In the genomic region with DNA sequence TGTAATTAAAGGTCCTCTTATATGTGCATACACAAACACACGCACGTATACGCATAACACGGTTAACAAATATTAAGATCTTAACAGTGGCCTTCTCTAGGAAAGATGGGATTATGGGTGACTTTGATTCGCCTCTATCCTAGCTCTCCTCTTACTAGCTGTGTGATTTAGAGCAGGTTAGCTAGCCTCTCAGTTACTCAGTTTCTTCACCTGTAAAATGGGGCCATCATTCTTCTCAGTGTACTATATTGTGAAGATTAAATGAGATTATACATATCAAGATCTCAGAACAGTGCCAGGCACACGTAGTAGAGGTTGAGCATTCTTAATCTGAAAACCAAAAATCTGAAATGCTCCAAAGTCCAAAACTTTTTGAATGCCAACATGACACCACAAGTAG, we compare ENCODE assay signal across 21 cellular contexts.
DNase-seq lines count a peak whose midpoint lies in the region; ATAC-seq, FAIRE-seq and TF ChIP-seq lines count a peak whose summit lies in the region.
"Had no signal": no experiment of that assay in that cellular context is flagged by ENCODE, and none has a peak within 500 bp of the region (broad histone marks: within the 10 kb centered on the region; RNA-seq: fewer than 3 reads in every experiment).

No MANE protein-coding gene starts in this region.

- POLR2A ChIA-PET in HepG2 (lab: Yijun Ruan, JAX) = no interaction called here

- no peak overlapping the region for H3K4me2 ChIP-seq in HepG2 (ENCODE audit: low read depth, low read length)

- TF ChIP-seq EP300 in HepG2 (IDR thresholded peaks at IDR 0.05; ENCODE audit: low read depth in 2 of 2, low read length in 2 of 2) = no peak
- TF ChIP-seq EP300 in HepG2 (CRISPR knock-in tag; IDR thresholded peaks at IDR 0.05; ENCODE audit: borderline replicate concordance) = no peak

- DNase-seq in activated CD8-positive, alpha-beta memory T cell treated with anti-CD3 and anti-CD28 coated beads, Interleukin-2, amount 10 ng/mL, durations not matched to agents 7 days and 5 days = no peak
- no peak for DNase-seq in activated CD8-positive, alpha-beta memory T cell treated with anti-CD3 and anti-CD28 coated beads, Interleukin-2, amount 50 U/mL, for 4 hours
- DNase-seq in HepG2 (ENCODE audit: low spot score) (no peak), right lobe of liver (no peak), kidney tubule cell (ENCODE audit: low spot score) (no peak)
- no peak for DNase-seq in effector memory CD8-positive, alpha-beta T cell
- DNase-seq: C1 segment of cervical spinal cord; CD4-positive, CD25-positive, alpha-beta regulatory T cell; CD8-positive, alpha-beta memory T cell; COR-L47; DMS 273 treated with DMSO at 0.1 percent for 48 hours; DMS53; DND-41; EL; IMR-90 had no signal

- no peak for TF ChIP-seq CTCF in HepG2 (CRISPR knock-in tag; IDR thresholded peaks at IDR 0.05)
- TF ChIP-seq CTCF in right lobe of liver (IDR thresholded peaks at IDR 0.05) = no peak

- no peaks in the 10 kb centered on the region for H3K79me2 ChIP-seq in HepG2 (ENCODE audit: insufficient read depth, low read length)

- H3K27me3 ChIP-seq in HepG2 (ENCODE audit: control insufficient read depth in 1 of 2, insufficient read depth in 2 of 2, low read length in 2 of 2) (no peaks in the 10 kb centered on the region), right lobe of liver (no peaks in the 10 kb centered on the region)

- H3K4me1 ChIP-seq in HepG2 (ENCODE audit: insufficient read depth, low read length) (peaks cover 24% of the 10 kb centered on the region), right lobe of liver (no peaks in the 10 kb centered on the region)
- H3K4me1 ChIP-seq: HAP-1 had no signal

- H4K20me1 ChIP-seq in HepG2 (ENCODE audit: insufficient read depth, low read length) = no peaks in the 10 kb centered on the region

- BruUV-seq in HepG2 (replicated peaks; lab: Mats Ljungman, UMichigan) = no TSS peak

- H3K27ac ChIP-seq in HepG2 (ENCODE audit: extremely low read length, insufficient read depth, low read length) (no peak overlapping the region), right lobe of liver (no peak overlapping the region), KOPT-K1 (ENCODE audit: low read depth, low read length, poor library complexity, severe bottlenecking) (peak overlapping the region; percentile 100)
- H3K27ac ChIP-seq: HL-60 had no signal

- intact Hi-C loops in HepG2 (cut with micrococcal nuclease; ENCODE audit: unreplicated experiment) (loop anchor here (5.0 kb wide), 1 partner anchor 329 kb away; no protein-coding TSS in a partner anchor), right lobe of liver (cut with DNase I) (no loop called here)

- ATAC-seq in activated CD8-positive, alpha-beta memory T cell treated with anti-CD3 and anti-CD28 coated beads, Interleukin-2, amount 10 ng/mL, durations not matched to agents 7 days and 5 days = no peak
- ATAC-seq in HepG2 (no peak), right lobe of liver (no peak), HG03354 (IDR thresholded peaks at IDR 0.05; ENCODE audit: poor library complexity, severe bottlenecking, unreplicated experiment) (no peak)
- no peak for ATAC-seq in effector memory CD8-positive, alpha-beta T cell (replicated peaks)
- ATAC-seq: GM12878 had no signal

- peaks cover 18% of the 10 kb centered on the region for H3K4me1 Mint-ChIP-seq in activated CD8-positive, alpha-beta memory T cell treated with anti-CD3 and anti-CD28 coated beads, Interleukin-2, amount 10 ng/mL, durations not matched to agents 7 days and 5 days
- H3K4me1 Mint-ChIP-seq in effector memory CD8-positive, alpha-beta T cell (ENCODE audit: low read depth in 2 of 2) = peaks cover 0 to 3% of the 10 kb centered on the region in 2 donors

- H3K36me3 ChIP-seq in HepG2 (replicated peaks in 1 of 2; ENCODE audit: control insufficient read depth in 1 of 2, insufficient read depth in 2 of 2, low read length in 2 of 2) (no peaks in the 10 kb centered on the region), right lobe of liver (no peaks in the 10 kb centered on the region), KOPT-K1 (ENCODE audit: insufficient read depth, low read length) (no peaks in the 10 kb centered on the region)
- H3K36me3 ChIP-seq: HAP-1 had no signal

- peak overlapping the region; percentile 73 for H3K4me3 Mint-ChIP-seq in activated CD8-positive, alpha-beta memory T cell treated with anti-CD3 and anti-CD28 coated beads, Interleukin-2, amount 10 ng/mL, durations not matched to agents 7 days and 5 days
- H3K4me3 Mint-ChIP-seq in effector memory CD8-positive, alpha-beta T cell = peak overlapping the region in 1 of 2 donors; percentile 80
- H3K4me3 Mint-ChIP-seq: B cell had no signal

- FAIRE-seq in HepG2 (lab: Jason Lieb, UNC) = no peak
- FAIRE-seq: GM12878 had no signal

- no peak overlapping the region for H2AFZ ChIP-seq in HepG2 (ENCODE audit: low read length)

- H3K9me3 Mint-ChIP-seq in activated CD8-positive, alpha-beta memory T cell treated with anti-CD3 and anti-CD28 coated beads, Interleukin-2, amount 10 ng/mL, durations not matched to agents 7 days and 5 days (ENCODE audit: low read depth) = no peaks in the 10 kb centered on the region
- no peaks in the 10 kb centered on the region for H3K9me3 Mint-ChIP-seq in effector memory CD8-positive, alpha-beta T cell

- WGBS in HepG2 (ENCODE audit: low lambda C conversion rate) = 90% methylated on average over 6 of the region's 6 CpGs
- WGBS in right lobe of liver (ENCODE audit: insufficient coverage, low coverage, low lambda C conversion rate, missing lambda C conversion rate) = 84% methylated on average over 6 of the region's 6 CpGs

- no peak for TF ChIP-seq POLR2A in HepG2 (IDR thresholded peaks at IDR 0.05; ENCODE audit: insufficient read depth in 1 of 2, low read depth in 2 of 2, low read length in 2 of 2)
- TF ChIP-seq POLR2A in right lobe of liver (IDR thresholded peaks at IDR 0.05) = no peak

- H3K27ac Mint-ChIP-seq in activated CD8-positive, alpha-beta memory T cell treated with anti-CD3 and anti-CD28 coated beads, Interleukin-2, amount 10 ng/mL, durations not matched to agents 7 days and 5 days = peak overlapping the region; percentile 93
- peak overlapping the region; percentile 60 to 71 for H3K27ac Mint-ChIP-seq in effector memory CD8-positive, alpha-beta T cell
- H3K27ac Mint-ChIP-seq: B cell had no signal

- no peak for TF ChIP-seq RAD21 in HepG2 (CRISPR knock-in tag; IDR thresholded peaks at IDR 0.05)

- in situ Hi-C loops in HepG2 (cut with HindIII; ENCODE audit: extremely low pct_ligation_motif_present, low pct_unique_long_range_greater_than_20kb) = loop anchor here (25.0 kb wide), 1 partner anchor 324 kb away; no protein-coding TSS in a partner anchor

- no peaks in the 10 kb centered on the region for H3K27me3 Mint-ChIP-seq in activated CD8-positive, alpha-beta memory T cell treated with anti-CD3 and anti-CD28 coated beads, Interleukin-2, amount 10 ng/mL, durations not matched to agents 7 days and 5 days
- H3K27me3 Mint-ChIP-seq in effector memory CD8-positive, alpha-beta T cell = no peaks in the 10 kb centered on the region
- H3K27me3 Mint-ChIP-seq: B cell; CD4-positive, CD25-positive, alpha-beta regulatory T cell had no signal

- H3K9ac ChIP-seq in HepG2 (ENCODE audit: insufficient read depth, low read depth, low read length) = no peak overlapping the region

- CTCF ChIA-PET in activated CD8-positive, alpha-beta memory T cell treated with anti-CD3 and anti-CD28 coated beads, Interleukin-2, amount 10 ng/mL, durations not matched to agents 7 days and 5 days (lab: Charles Lee) = interaction anchor here (0.9 kb wide), 1 partner anchor 84 kb away, joined by 3 read pairs; no protein-coding TSS in a partner anchor
- CTCF ChIA-PET in HepG2 (lab: Yijun Ruan, JAX; ENCODE audit: low intra/inter-chr PET ratio, low total read pairs) = no interaction called here

- H3K36me3 Mint-ChIP-seq in activated CD8-positive, alpha-beta memory T cell treated with anti-CD3 and anti-CD28 coated beads, Interleukin-2, amount 10 ng/mL, durations not matched to agents 7 days and 5 days = peaks cover 2% of the 10 kb centered on the region
- H3K36me3 Mint-ChIP-seq in effector memory CD8-positive, alpha-beta T cell (ENCODE audit: insufficient read depth) = no peaks in the 10 kb centered on the region
- H3K36me3 Mint-ChIP-seq: CD4-positive, CD25-positive, alpha-beta regulatory T cell; CD8-positive, alpha-beta memory T cell had no signal

- H3K9me3 ChIP-seq in HepG2 (ENCODE audit: low read length) = no peaks in the 10 kb centered on the region
- H3K9me3 ChIP-seq in right lobe of liver = no peaks in the 10 kb centered on the region
- H3K9me3 ChIP-seq in KOPT-K1 (ENCODE audit: insufficient read depth, low read length, poor library complexity, severe bottlenecking) = no peaks in the 10 kb centered on the region
- H3K9me3 ChIP-seq: HAP-1 had no signal

- H3K4me3 ChIP-seq in HepG2 (replicated peaks in 1 of 3; ENCODE audit: insufficient read depth in 1 of 3, low read depth in 2 of 3, low read length in 3 of 3) = no peak overlapping the region
- no peak overlapping the region for H3K4me3 ChIP-seq in right lobe of liver
- H3K4me3 ChIP-seq: GM12878, HAP-1 had no signal

TF ChIP-seq in HepG2, 621 proteins besides CTCF, POLR2A, EP300 and RAD21:
- 0 out of 2 replicates have a peak, but pooled peaks have one; percentile 24 for TF ChIP-seq ZNF629 (CRISPR knock-in tag; conservative IDR thresholded peaks at IDR 0.05)
- TF ChIP-seq, protein P1, sequence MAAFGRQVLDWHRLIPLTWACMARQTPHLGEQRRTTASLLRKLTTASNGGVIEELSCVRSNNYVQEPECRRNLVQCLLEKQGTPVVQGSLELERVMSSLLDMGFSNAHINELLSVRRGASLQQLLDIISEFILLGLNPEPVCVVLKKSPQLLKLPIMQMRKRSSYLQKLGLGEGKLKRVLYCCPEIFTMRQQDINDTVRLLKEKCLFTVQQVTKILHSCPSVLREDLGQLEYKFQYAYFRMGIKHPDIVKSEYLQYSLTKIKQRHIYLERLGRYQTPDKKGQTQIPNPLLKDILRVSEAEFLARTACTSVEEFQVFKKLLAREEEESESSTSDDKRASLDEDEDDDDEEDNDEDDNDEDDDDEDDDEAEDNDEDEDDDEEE (CRISPR knock-in tag; IDR thresholded peaks at IDR 0.05) = no peak
